In the genomic region with DNA sequence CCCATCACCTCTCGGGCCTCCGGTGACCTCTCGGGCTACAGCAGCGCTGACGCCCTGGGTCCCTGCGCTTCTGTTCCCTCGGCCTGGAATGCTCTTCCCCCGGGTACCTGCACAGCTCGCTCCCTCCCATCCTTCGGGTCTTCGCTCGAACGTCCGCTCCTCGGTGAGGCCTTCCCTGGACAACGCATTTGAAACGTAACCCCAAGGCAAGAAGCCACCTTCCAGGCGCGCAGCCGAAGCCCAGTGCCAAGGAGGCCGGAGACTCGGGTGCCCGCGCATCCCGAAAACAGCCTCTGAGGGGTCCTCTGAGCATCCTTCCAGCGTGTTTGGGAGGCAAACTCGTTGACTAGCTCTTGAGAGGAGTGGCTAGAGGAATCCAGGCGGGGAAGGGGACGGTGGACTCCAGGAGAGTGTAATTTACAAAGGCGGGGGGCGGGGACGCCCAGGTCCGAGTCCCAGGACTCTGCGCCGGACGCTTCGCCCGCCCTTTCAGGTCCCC, we compare ENCODE assay signal across 8 cellular contexts.
DNase-seq lines count a peak whose midpoint lies in the region; ATAC-seq and TF ChIP-seq lines count a peak whose summit lies in the region.

No MANE protein-coding gene starts in this region.

- H3K27ac Mint-ChIP-seq in CD8-positive, alpha-beta T cell, result no peak overlapping the region

- H3K4me3 Mint-ChIP-seq in CD8-positive, alpha-beta T cell, result peak overlapping the region; percentile 76

- intact Hi-C loops in CD8-positive, alpha-beta T cell (cut with DNase I, micrococcal nuclease), result no loop called here

- peaks cover 25% of the 10 kb centered on the region for H3K27me3 ChIP-seq in CD8-positive, alpha-beta T cell (ENCODE audit: insufficient read depth, low read length)
- peaks cover 0 to 20% of the 10 kb centered on the region in 2 donors for H3K27me3 ChIP-seq in Peyer's patch
- no peaks in the 10 kb centered on the region for H3K27me3 ChIP-seq in fibroblast of lung (ENCODE audit: control insufficient read depth, insufficient read depth, low read length)
- H3K27me3 ChIP-seq in osteoblast (ENCODE audit: insufficient read depth, low read length), result no peaks in the 10 kb centered on the region

- no peaks in the 10 kb centered on the region for H3K36me3 Mint-ChIP-seq in CD8-positive, alpha-beta T cell

- H4K20me1 ChIP-seq in fibroblast of lung (ENCODE audit: control insufficient read depth, extremely low read depth, insufficient read depth, low read length), result no peaks in the 10 kb centered on the region
- H4K20me1 ChIP-seq in osteoblast (ENCODE audit: insufficient read depth, low read length), result no peaks in the 10 kb centered on the region

- no peak for DNase-seq in CD8-positive, alpha-beta T cell
- no peak for DNase-seq in Peyer's patch
- peak; percentile 19 to 47 for DNase-seq in fibroblast of lung (ENCODE audit: low read depth in 2 of 2)
- peak; percentile 90 for DNase-seq in osteoblast (ENCODE audit: insufficient read length, low spot score, missing footprints)
- no peak for DNase-seq in T-helper 9 cell
- no peak for DNase-seq in SW 1271 (lab: John Stamatoyannopoulos, UW)

- H3K9me3 Mint-ChIP-seq in CD8-positive, alpha-beta T cell, result no peaks in the 10 kb centered on the region

- H2AFZ ChIP-seq in fibroblast of lung (ENCODE audit: low read length), result peak overlapping the region; percentile 62
- peak overlapping the region; percentile 90 for H2AFZ ChIP-seq in osteoblast (ENCODE audit: low read length)

- POLR2A ChIA-PET in CD8-positive, alpha-beta T cell (lab: Charles Lee), result no interaction called here

- H3K79me2 ChIP-seq in fibroblast of lung (ENCODE audit: control insufficient read depth, insufficient read depth, low read length) (no peaks in the 10 kb centered on the region), osteoblast (ENCODE audit: insufficient read depth, low read length) (peaks cover 22% of the 10 kb centered on the region)

- H3K27ac ChIP-seq in CD8-positive, alpha-beta T cell (ENCODE audit: low read depth, low read length), result no peak overlapping the region
- H3K27ac ChIP-seq in Peyer's patch (no peak overlapping the region), fibroblast of lung (ENCODE audit: insufficient read depth, low read length) (peak overlapping the region; percentile 41), osteoblast (ENCODE audit: low read depth, low read length) (peak overlapping the region; percentile 30)

- no peak for TF ChIP-seq CTCF in CD8-positive, alpha-beta T cell (IDR thresholded peaks at IDR 0.05)
- no peak for TF ChIP-seq CTCF in Peyer's patch (IDR thresholded peaks at IDR 0.05)
- TF ChIP-seq CTCF in fibroblast of lung (conservative IDR thresholded peaks at IDR 0.05 in 1 of 2, IDR thresholded peaks at IDR 0.05 in 1 of 2; ENCODE audit: low read depth in 1 of 2, low read length in 2 of 2), result no peak
- no peak for TF ChIP-seq CTCF in osteoblast (IDR thresholded peaks at IDR 0.05; ENCODE audit: extremely low read depth, low read depth, low read length)

- peak overlapping the region; percentile 31 for H3K9ac ChIP-seq in fibroblast of lung (ENCODE audit: insufficient read depth, low read length)

- CTCF ChIA-PET in CD8-positive, alpha-beta T cell (lab: Charles Lee), result no interaction called here

- peak overlapping the region; percentile 47 for H3K4me3 ChIP-seq in CD8-positive, alpha-beta T cell (ENCODE audit: low read depth, low read length)
- H3K4me3 ChIP-seq in Peyer's patch (peak overlapping the region; percentile 17 to 50 (median 40)), fibroblast of lung (replicated peaks in 1 of 4; ENCODE audit: control extremely low read depth in 1 of 4, insufficient read depth in 1 of 4, low read depth in 3 of 4, low read length in 4 of 4) (peak overlapping the region; percentile 61 to 76 (median 64)), osteoblast (ENCODE audit: insufficient read depth, low read length) (peak overlapping the region; percentile 79)

- H3K36me3 ChIP-seq in CD8-positive, alpha-beta T cell (ENCODE audit: insufficient read depth, low read length), result no peaks in the 10 kb centered on the region
- H3K36me3 ChIP-seq in Peyer's patch (no peaks in the 10 kb centered on the region), fibroblast of lung (ENCODE audit: control insufficient read depth, insufficient read depth, low read length) (no peaks in the 10 kb centered on the region), osteoblast (ENCODE audit: insufficient read depth, low read length) (no peaks in the 10 kb centered on the region)

- peak overlapping the region; percentile 81 for H3K4me2 ChIP-seq in fibroblast of lung (ENCODE audit: extremely low read depth, insufficient read depth, low read length)
- peak overlapping the region; percentile 75 for H3K4me2 ChIP-seq in osteoblast (ENCODE audit: insufficient read depth, low read length)

- peaks cover 30% of the 10 kb centered on the region for H3K4me1 ChIP-seq in CD8-positive, alpha-beta T cell (ENCODE audit: insufficient read depth, low read length)
- H3K4me1 ChIP-seq in Peyer's patch (peaks cover 0 to 27% (median 16%) of the 10 kb centered on the region in 4 donors), fibroblast of lung (ENCODE audit: control insufficient read depth, extremely low read depth, insufficient read depth, low read length) (no peaks in the 10 kb centered on the region), osteoblast (ENCODE audit: insufficient read depth, low read length) (peaks cover 17% of the 10 kb centered on the region)

- ATAC-seq in CD8-positive, alpha-beta T cell, result no peak
- no peak for ATAC-seq in GM18873 (IDR thresholded peaks at IDR 0.05; ENCODE audit: low FRiP score, unreplicated experiment)
- ATAC-seq in HG02623 (IDR thresholded peaks at IDR 0.05; ENCODE audit: unreplicated experiment), result no peak

- TF ChIP-seq POLR2A in Peyer's patch (IDR thresholded peaks at IDR 0.05), result no peak

- no peaks in the 10 kb centered on the region for H3K9me3 ChIP-seq in CD8-positive, alpha-beta T cell (ENCODE audit: low read length)
- H3K9me3 ChIP-seq in Peyer's patch (no peaks in the 10 kb centered on the region), fibroblast of lung (ENCODE audit: control insufficient read depth, insufficient read depth, low read depth, low read length) (no peaks in the 10 kb centered on the region), osteoblast (ENCODE audit: low read depth, low read length) (no peaks in the 10 kb centered on the region)

- peaks cover 32% of the 10 kb centered on the region for H3K27me3 Mint-ChIP-seq in CD8-positive, alpha-beta T cell (ENCODE audit: low read depth)

- peaks cover 23% of the 10 kb centered on the region for H3K4me1 Mint-ChIP-seq in CD8-positive, alpha-beta T cell (ENCODE audit: low read depth)

Comparison
In these comparisons a context has a peak if more than half of its experiments do, and no peak if none do; other contexts are left out.
1. DNase-seq: peak in fibroblast of lung (2 of 2) and osteoblast (single experiment); none in CD8-positive, alpha-beta T cell (0 of 7), Peyer's patch (0 of 3), T-helper 9 cell (single experiment) and SW 1271 (0 of 2).
2. H3K27ac ChIP-seq: peak in fibroblast of lung (single experiment) and osteoblast (single experiment); none in CD8-positive, alpha-beta T cell (single experiment) and Peyer's patch (0 of 4).
3. Peak in every context shown above with its lines, with median percentiles within 50 percentile points of each other: H3K4me3 ChIP-seq.